ENCODE assay signal across 1 cellular context in genomic region chr19:10518444-10519361, GRCh38.
TF ChIP-seq lines count a peak whose summit lies in the region.

No MANE protein-coding gene starts in this region.

TF ChIP-seq in H1, 55 proteins besides CTCF, POLR2A, EP300 and RAD21:
- TF ChIP-seq EZH2 (IDR thresholded peaks at IDR 0.05; ENCODE audit: low read depth, low read length, severe bottlenecking): peak; percentile 35
- no peak for TF ChIP-seq POLR2AphosphoS5 (IDR thresholded peaks at IDR 0.05; ENCODE audit: low read depth, low read length)
